In genomic region chr19:36573020-36573947, GRCh38 we compare ENCODE assay signal across 8 cellular contexts. TPM values are rescaled to one million over a fixed set of nuclear protein-coding genes. Genes with fewer than 3 reads are reported as not detected.
DNase-seq lines count a peak whose midpoint lies in the region; ATAC-seq and TF ChIP-seq lines count a peak whose summit lies in the region.

Gene ZNF529 (minus strand): TSS chr19:36573292. CDS start chr19:36572346, 946 bp downstream.

- peaks cover 17 to 23% (median 22%) of the 10 kb centered on the region in 4 donors for H3K9me3 ChIP-seq in liver (ENCODE audit: control insufficient read depth in 4 of 4, low read length in 3 of 4)

- H3K9me3 Mint-ChIP-seq in CD14-positive monocyte: peaks cover 26 to 64% (median 50%) of the 10 kb centered on the region in 7 donors

- H3K4me1 Mint-ChIP-seq in CD14-positive monocyte: peaks cover 22% of the 10 kb centered on the region

- ATAC-seq in GM19372 (IDR thresholded peaks at IDR 0.05; ENCODE audit: low read depth, unreplicated experiment) (peak; percentile 90), HG03558 (IDR thresholded peaks at IDR 0.05; ENCODE audit: extremely low read depth, unreplicated experiment) (peak; percentile 71)

- peak within 1 kb of the TSS; percentile 87 to 89 for H3K9ac ChIP-seq in liver (ENCODE audit: low read depth in 1 of 2, low read length in 2 of 2)

- peaks cover 46 to 62% of the 10 kb centered on the region in 2 donors for H3K36me3 Mint-ChIP-seq in CD14-positive monocyte

- H3K27ac ChIP-seq in dorsolateral prefrontal cortex: peak within 1 kb of the TSS in 56 of 59 donors; percentile 1 to 90 (median 68)
- H3K27ac ChIP-seq in liver (ENCODE audit: low read depth in 1 of 2, low read length in 2 of 2): peak within 1 kb of the TSS; percentile 72 to 81

- H3K27me3 Mint-ChIP-seq in CD14-positive monocyte (ENCODE audit: low read depth in 3 of 3): peaks cover 0 to 3% (median 0%) of the 10 kb centered on the region in 3 donors

- H3K27me3 ChIP-seq in dorsolateral prefrontal cortex: no peaks in the 10 kb centered on the region
- H3K27me3 ChIP-seq in liver (ENCODE audit: control insufficient read depth in 4 of 4, insufficient read depth in 4 of 4, low read length in 3 of 4): no peaks in the 10 kb centered on the region

- peak within 1 kb of the TSS; percentile 93 to 98 for H3K4me3 Mint-ChIP-seq in CD14-positive monocyte

- peak within 1 kb of the TSS; percentile 52 to 100 (median 89) for H3K4me3 ChIP-seq in dorsolateral prefrontal cortex
- H3K4me3 ChIP-seq in liver (ENCODE audit: low read depth in 1 of 3, low read length in 3 of 3): peak within 1 kb of the TSS; percentile 79 to 93 (median 82)

- H3K4me1 ChIP-seq in liver (ENCODE audit: control insufficient read depth in 4 of 4, insufficient read depth in 4 of 4, low read length in 3 of 4): peaks cover 3 to 13% (median 12%) of the 10 kb centered on the region in 4 donors

- peak in 1 of 2 donors; percentile 40 for TF ChIP-seq RAD21 in liver (IDR thresholded peaks at IDR 0.05)

- peak within 1 kb of the TSS; percentile 84 to 96 (median 94) for H3K27ac Mint-ChIP-seq in CD14-positive monocyte

- TF ChIP-seq CTCF in CD14-positive monocyte (IDR thresholded peaks at IDR 0.05) (no peak), dorsolateral prefrontal cortex (IDR thresholded peaks at IDR 0.05 in 54 of 56, conservative IDR thresholded peaks at IDR 0.05 in 2 of 56; ENCODE audit: low read depth in 1 of 56, partially characterized antibody in 56 of 56) (peak in 7 of 56 donors; percentile 10 to 25 (median 14)), liver (IDR thresholded peaks at IDR 0.05; ENCODE audit: low read depth, low read length, missing input control) (no peak)

- WGBS in liver: under 1% methylated on average over 69 of the region's 69 CpGs

- intact Hi-C loops in CD14-positive monocyte (cut with micrococcal nuclease): loop anchor here (2.0 to 10.0 kb wide), 7 partner anchors 32 to 202 kb away; partner anchors contain the start of genes ZNF260 (in 2 of the 2), ZNF461 (in 2 of the 2), ZNF850 (in 2 of the 2) and ZFP14 (in 1 of the 2)
- intact Hi-C loops in dorsolateral prefrontal cortex (cut with DNase I): loop anchor here (5.0 kb wide), 1 partner anchor 46 kb away; the partner anchor contains the start of gene ZNF260 (in 2 of the 2)

- DNase-seq in CD14-positive monocyte (ENCODE audit: low spot score): peak; percentile 84
- DNase-seq in NCI-H748 treated with DMSO at 0.1 percent for 48 hours (lab: John Stamatoyannopoulos, UW): peak; percentile 90
- DNase-seq in activated CD4-positive, alpha-beta T cell treated with anti-CD3 and anti-CD28 coated beads, Interleukin-2, amount 50 U/mL, for 4 hours: peak; percentile 71 to 73
- peak; percentile 86 to 96 (median 93) for DNase-seq in dorsolateral prefrontal cortex
- DNase-seq in stimulated activated CD4-positive, alpha-beta T cell treated with anti-CD3 and anti-CD28 coated beads, Interleukin-4, amount 100 ng/mL, for 24 hours: peak; percentile 87

- H3K36me3 ChIP-seq in liver (ENCODE audit: control insufficient read depth in 4 of 4, insufficient read depth in 3 of 4, low read depth in 1 of 4, low read length in 3 of 4): peaks cover 8 to 35% (median 30%) of the 10 kb centered on the region in 4 donors

TF ChIP-seq in liver, 16 proteins besides CTCF, POLR2A, EP300 and RAD21:
- TF ChIP-seq RXRA (IDR thresholded peaks at IDR 0.05): peak; percentile 15 to 27
- peak in 1 of 2 donors; percentile 28 for TF ChIP-seq HNF4A (conservative IDR thresholded peaks at IDR 0.05)
- TF ChIP-seq REST (IDR thresholded peaks at IDR 0.05): peak; percentile 48
- TF ChIP-seq GABPA (IDR thresholded peaks at IDR 0.05 in 1 of 2, conservative IDR thresholded peaks at IDR 0.05 in 1 of 2): peak; percentile 70 to 94
- no peak for TF ChIP-seq HNF4G (IDR thresholded peaks at IDR 0.05)
- no peak for TF ChIP-seq TAF1 (conservative IDR thresholded peaks at IDR 0.05)
- TF ChIP-seq NR2F2 (IDR thresholded peaks at IDR 0.05): peak; percentile 62
- peak; percentile 50 for TF ChIP-seq ZBTB33 (IDR thresholded peaks at IDR 0.05)
- TF ChIP-seq FOXA2 (IDR thresholded peaks at IDR 0.05): peak; percentile 26
- peak in 1 of 2 donors; percentile 22 for TF ChIP-seq JUND (IDR thresholded peaks at IDR 0.05)
- no peak for TF ChIP-seq FOXA1 (IDR thresholded peaks at IDR 0.05)
- TF ChIP-seq YY1 (IDR thresholded peaks at IDR 0.05): peak; percentile 62
- peak; percentile 52 for TF ChIP-seq SP1 (IDR thresholded peaks at IDR 0.05)
- no peak for TF ChIP-seq ATF3 (IDR thresholded peaks at IDR 0.05)
- TF ChIP-seq MAX (IDR thresholded peaks at IDR 0.05): peak; percentile 74
- no peak for TF ChIP-seq EGR1 (IDR thresholded peaks at IDR 0.05; ENCODE audit: low read depth in 2 of 2)

RNA-seq across cellular contexts. Expression of gene ZNF529, which starts in this region (rescaled TPM):
- polyA plus RNA-seq in CD14-positive monocyte (1 to 10 TPM; 1.1 to 1.3 TPM), liver (1 to 10 TPM; 1.4 to 2.0 TPM)
- total RNA-seq in dorsolateral prefrontal cortex (10 to 100 TPM; 23.6 to 57.4 (median 38.0) TPM), liver (1 to 10 TPM; 4.0 to 9.5 TPM)

Comparison
In these comparisons a context has a peak if more than half of its experiments do, and no peak if none do; other contexts are left out.
1. Peak in every context shown above with its lines: DNase-seq, ATAC-seq, H3K4me3 ChIP-seq and H3K27ac ChIP-seq.